Comparison of ENCODE assay signal across 21 cellular contexts in the genomic region with DNA sequence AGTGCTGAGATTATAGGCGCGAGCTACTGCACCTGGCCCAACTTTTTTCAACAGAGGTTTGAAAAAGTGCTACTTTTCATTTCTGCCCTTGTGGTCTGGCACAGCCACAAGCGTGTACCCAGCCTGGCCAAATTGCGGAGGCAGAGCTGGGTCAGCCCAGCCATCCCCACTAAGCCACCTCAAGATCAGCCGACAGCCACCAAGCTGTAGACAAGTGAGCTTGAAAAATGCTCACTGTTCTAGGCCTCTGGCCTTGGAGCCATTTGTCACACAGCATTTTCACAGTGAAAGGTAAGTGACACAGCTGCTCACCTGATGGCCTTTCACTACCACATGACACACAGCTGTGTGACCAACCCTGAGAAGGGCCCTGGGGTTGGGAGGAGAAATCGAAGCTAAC.
"Had no signal": no experiment of that assay in that cellular context is flagged by ENCODE, and none has a peak within 500 bp of the region (broad histone marks: within the 10 kb centered on the region; RNA-seq: fewer than 3 reads in every experiment).

No MANE protein-coding gene starts in this region.

- H3K9me3 ChIP-seq: mucosa of descending colon, right atrium auricular region, sigmoid colon, stomach, thoracic aorta had no signal

- ATAC-seq: mucosa of descending colon; naive thymus-derived CD8-positive, alpha-beta T cell had no signal

- H3K36me3 Mint-ChIP-seq: type B pancreatic cell had no signal

- H3K27me3 ChIP-seq: hepatocyte, right atrium auricular region, sigmoid colon, stomach had no signal

- H3K4me3 ChIP-seq: hepatocyte, mucosa of descending colon, right atrium auricular region, sigmoid colon, skin epidermis, stomach, thoracic aorta had no signal

- H3K27ac Mint-ChIP-seq: endodermal cell, type B pancreatic cell had no signal

- DNase-seq: cortex of kidney; endodermal cell; erythroblast; foreskin melanocyte; head of caudate nucleus; kidney glomerular epithelial cell; mammary epithelial cell; mucosa of descending colon; naive thymus-derived CD8-positive, alpha-beta T cell; sigmoid colon; stimulated activated CD4-positive, alpha-beta T cell treated with anti-CD3 and anti-CD28 coated beads, Interleukin-2, amount 100 ng/mL, for 24 hours; stimulated activated CD4-positive, alpha-beta T cell treated with anti-CD3 and anti-CD28 coated beads, Interleukin-4, amount 100 ng/mL, for 4 hours; stimulated activated naive CD4-positive, alpha-beta T cell; stomach; substantia nigra had no signal

- H3K27ac ChIP-seq: hepatocyte, right atrium auricular region, sigmoid colon, skin epidermis, stomach, thoracic aorta had no signal

- H3K79me2 ChIP-seq: hepatocyte had no signal

- H3K9me3 Mint-ChIP-seq: endodermal cell; naive thymus-derived CD8-positive, alpha-beta T cell; neural crest cell; type B pancreatic cell had no signal

- H3K4me2 ChIP-seq: hepatocyte had no signal

- H3K4me3 Mint-ChIP-seq: endodermal cell; naive thymus-derived CD8-positive, alpha-beta T cell; neural crest cell; type B pancreatic cell had no signal

- H3K4me1 Mint-ChIP-seq: endodermal cell; naive thymus-derived CD8-positive, alpha-beta T cell; neural crest cell had no signal

- H3K4me1 ChIP-seq: right atrium auricular region, sigmoid colon, stomach had no signal

- H2AFZ ChIP-seq: hepatocyte had no signal
